10 cellular contexts compared by ENCODE assay signal in genomic region chr11:8826145-8826786, GRCh38.
DNase-seq lines count a peak whose midpoint lies in the region; ATAC-seq and TF ChIP-seq lines count a peak whose summit lies in the region.
"Had no signal": no experiment of that assay in that cellular context is flagged by ENCODE, and none has a peak within 500 bp of the region (broad histone marks: within the 10 kb centered on the region; RNA-seq: fewer than 3 reads in every experiment).

No MANE protein-coding gene starts in this region.

- no peak overlapping the region for H4K8ac ChIP-seq in trophoblast cell (ENCODE audit: low read depth, low read length)

- no peak overlapping the region for H2BK120ac ChIP-seq in trophoblast cell (ENCODE audit: insufficient read depth, low read length, poor library complexity)

- H3K36me3 ChIP-seq in trophoblast cell (ENCODE audit: control insufficient read depth in 1 of 2, insufficient read depth in 2 of 2, low read length in 2 of 2): peaks cover 0 to 4% of the 10 kb centered on the region in 2 experiments
- H3K36me3 ChIP-seq in body of pancreas (replicated peaks in 1 of 2; ENCODE audit: insufficient read depth in 1 of 2, low read depth in 2 of 2): no peaks in the 10 kb centered on the region

- intact Hi-C loops in body of pancreas (cut with DNase I): no loop called here

- H3K79me1 ChIP-seq in trophoblast cell (ENCODE audit: low read length): peaks cover 5% of the 10 kb centered on the region

- no peak overlapping the region for H2BK12ac ChIP-seq in trophoblast cell (ENCODE audit: low read length)

- WGBS in trophoblast cell (ENCODE audit: extremely low coverage, insufficient coverage, insufficient read length): no CpG with 5 or more reads among the region's 6 CpGs
- 65 to 71% methylated on average over 6 of the region's 6 CpGs for WGBS in body of pancreas, 2 donors

- H4K12ac ChIP-seq in trophoblast cell (ENCODE audit: low read depth, low read length): no peak overlapping the region

- no peak overlapping the region for H3K23ac ChIP-seq in trophoblast cell (ENCODE audit: low read length)

- H3K18ac ChIP-seq in trophoblast cell (ENCODE audit: low read length): no peak overlapping the region

- H3K9ac ChIP-seq in trophoblast cell (ENCODE audit: low read length): no peak overlapping the region

- peak overlapping the region; percentile 64 for H3K27ac ChIP-seq in trophoblast cell (ENCODE audit: low read depth, low read length)
- no peak overlapping the region for H3K27ac ChIP-seq in body of pancreas
- H3K27ac ChIP-seq: VCaP had no signal

- H3K4me1 ChIP-seq in trophoblast cell (ENCODE audit: control insufficient read depth in 1 of 2, insufficient read depth in 2 of 2, low read length in 2 of 2) (peaks cover 3 to 12% of the 10 kb centered on the region in 2 experiments), body of pancreas (no peaks in the 10 kb centered on the region)

- H3K9me3 ChIP-seq in trophoblast cell (ENCODE audit: insufficient read depth, low read depth, low read length): peaks cover 4% of the 10 kb centered on the region
- no peaks in the 10 kb centered on the region for H3K9me3 ChIP-seq in body of pancreas

- no peak overlapping the region for H2BK5ac ChIP-seq in trophoblast cell (ENCODE audit: low read depth, low read length, poor library complexity)

- H3K79me2 ChIP-seq in trophoblast cell (ENCODE audit: control insufficient read depth, insufficient read depth, low read length, poor library complexity): no peaks in the 10 kb centered on the region

- no peak overlapping the region for H3K4me3 ChIP-seq in trophoblast cell (ENCODE audit: low read depth, low read length)
- no peak overlapping the region for H3K4me3 ChIP-seq in body of pancreas

- no peak for TF ChIP-seq CTCF in body of pancreas (IDR thresholded peaks at IDR 0.05)

- ATAC-seq in body of pancreas (no peak), HG03175 (IDR thresholded peaks at IDR 0.05; ENCODE audit: unreplicated experiment) (no peak)

- no peak overlapping the region for H3K4ac ChIP-seq in trophoblast cell (ENCODE audit: low read depth, low read length)

- H3K27me3 ChIP-seq in trophoblast cell (ENCODE audit: insufficient read depth, low read length) (no peaks in the 10 kb centered on the region), body of pancreas (no peaks in the 10 kb centered on the region)

- peak; percentile 34 for DNase-seq in DMS53 treated with DMSO at 0.1 percent for 48 hours (lab: John Stamatoyannopoulos, UW; ENCODE audit: unreplicated experiment)
- DNase-seq in SW480 (ENCODE audit: low spot score): peak; percentile 28
- DNase-seq in fibroblast of the conjunctiva (ENCODE audit: low read depth): peak; percentile 24
- DNase-seq in trophoblast cell: peak; percentile 88 to 96
- DNase-seq in body of pancreas: no peak
- DNase-seq in NOMO-1 (lab: John Stamatoyannopoulos, UW; ENCODE audit: unreplicated experiment in 2 of 2): no peak
- DNase-seq in NCI-H82 treated with DMSO at 0.1 percent for 48 hours (lab: John Stamatoyannopoulos, UW; ENCODE audit: unreplicated experiment): no peak
- DNase-seq: NCI-H1092 treated with DMSO at 0.1 percent for 48 hours had no signal

- no peak overlapping the region for H2AFZ ChIP-seq in trophoblast cell (ENCODE audit: insufficient read depth, low read length, poor library complexity)

- H3K4me2 ChIP-seq in trophoblast cell (ENCODE audit: low read length): no peak overlapping the region

- H4K91ac ChIP-seq in trophoblast cell (ENCODE audit: low read depth, low read length): no peak overlapping the region

- no peak for TF ChIP-seq POLR2A in body of pancreas (IDR thresholded peaks at IDR 0.05)

- H3K14ac ChIP-seq in trophoblast cell (ENCODE audit: low read length): no peak overlapping the region

- H2AK5ac ChIP-seq in trophoblast cell (ENCODE audit: low read length): no peak overlapping the region

Comparison
In these comparisons a context has a peak if more than half of its experiments do, and no peak if none do; other contexts are left out.
1. DNase-seq: peak in DMS53 treated with DMSO at 0.1 percent for 48 hours (single experiment), SW480 (single experiment), fibroblast of the conjunctiva (single experiment) and trophoblast cell (2 of 2); none in body of pancreas (0 of 4), NOMO-1 (0 of 2) and NCI-H82 treated with DMSO at 0.1 percent for 48 hours (single experiment).